8 cellular contexts compared by ENCODE assay signal in genomic region chrX:118644378-118644777, GRCh38.
A peak's percentile ranks its signal among the peaks of the same experiment; 100 is the strongest.
DNase-seq lines count a peak whose midpoint lies in the region; ATAC-seq, FAIRE-seq and TF ChIP-seq lines count a peak whose summit lies in the region.

No MANE protein-coding gene starts in this region.

- FAIRE-seq in kidney (lab: Jason Lieb, UNC) = peak; percentile 95

- no peaks in the 10 kb centered on the region for H3K4me1 ChIP-seq in kidney (ENCODE audit: control insufficient read depth in 1 of 2, insufficient read depth in 1 of 2, low read depth in 1 of 2, low read length in 2 of 2)
- H3K4me1 ChIP-seq in effector memory CD4-positive, alpha-beta T cell (ENCODE audit: control insufficient read depth, insufficient read depth, low read length, poor library complexity, severe bottlenecking) = no peaks in the 10 kb centered on the region

- intact Hi-C loops in kidney (cut with DNase I) = no loop called here

- no peak overlapping the region for H3K4me3 ChIP-seq in kidney (ENCODE audit: low read length in 2 of 2)
- no peak overlapping the region for H3K4me3 ChIP-seq in effector memory CD4-positive, alpha-beta T cell (ENCODE audit: insufficient read depth, low read depth, low read length, poor library complexity, severe bottlenecking)

- no peaks in the 10 kb centered on the region for H3K36me3 ChIP-seq in kidney (ENCODE audit: control insufficient read depth in 1 of 2, insufficient read depth in 2 of 2, low read length in 2 of 2)
- peaks cover 28% of the 10 kb centered on the region for H3K36me3 ChIP-seq in effector memory CD4-positive, alpha-beta T cell (ENCODE audit: control insufficient read depth, insufficient read depth, low read length)

- H3K9ac ChIP-seq in kidney (ENCODE audit: low read length in 2 of 2) = no peak overlapping the region

- peak; percentile 62 for TF ChIP-seq CTCF in VCaP (conservative IDR thresholded peaks at IDR 0.05)
- peak; percentile 39 for TF ChIP-seq CTCF in kidney (IDR thresholded peaks at IDR 0.05; ENCODE audit: borderline replicate concordance, extremely low read depth, insufficient read depth)

- H3K27ac ChIP-seq in VCaP (no peak overlapping the region), kidney (ENCODE audit: low read depth in 2 of 2, low read length in 2 of 2) (no peak overlapping the region)
- H3K27ac ChIP-seq in effector memory CD4-positive, alpha-beta T cell (ENCODE audit: insufficient read depth, low read length, poor library complexity, severe bottlenecking) = no peak overlapping the region

- no peak for ATAC-seq in HG02870 (IDR thresholded peaks at IDR 0.05; ENCODE audit: unreplicated experiment)

- no peaks in the 10 kb centered on the region for H3K27me3 ChIP-seq in effector memory CD4-positive, alpha-beta T cell (replicated peaks; ENCODE audit: control insufficient read depth, insufficient read depth, low read length, poor library complexity, severe bottlenecking)

- no peaks in the 10 kb centered on the region for H3K9me3 ChIP-seq in kidney (ENCODE audit: control insufficient read depth in 1 of 2, low read length in 2 of 2)
- no peaks in the 10 kb centered on the region for H3K9me3 ChIP-seq in effector memory CD4-positive, alpha-beta T cell (ENCODE audit: control insufficient read depth, low read length)

- DNase-seq in COLO829 (ENCODE audit: low spot score) (peak; percentile 48), Kasumi-1 (lab: John Stamatoyannopoulos, UW) (peak; percentile 35 to 39), kidney (no peak)
- DNase-seq in activated CD4-positive, alpha-beta T cell treated with anti-CD3 and anti-CD28 coated beads for 1 hour = no peak
- no peak for DNase-seq in effector memory CD4-positive, alpha-beta T cell
- DNase-seq in activated CD4-positive, CD25-positive, alpha-beta regulatory T cell treated with anti-CD3 and anti-CD28 coated beads, Interleukin-2, amount 50 U/mL, for 72 hours = no peak

Comparison
In these comparisons a context has a peak if more than half of its experiments do, and no peak if none do; other contexts are left out.
1. DNase-seq: peak in COLO829 (single experiment) and Kasumi-1 (2 of 2); none in kidney (single experiment), activated CD4-positive, alpha-beta T cell treated with anti-CD3 and anti-CD28 coated beads for 1 hour (single experiment), effector memory CD4-positive, alpha-beta T cell (0 of 3) and activated CD4-positive, CD25-positive, alpha-beta regulatory T cell treated with anti-CD3 and anti-CD28 coated beads, Interleukin-2, amount 50 U/mL, for 72 hours (single experiment).